In the genomic region with DNA sequence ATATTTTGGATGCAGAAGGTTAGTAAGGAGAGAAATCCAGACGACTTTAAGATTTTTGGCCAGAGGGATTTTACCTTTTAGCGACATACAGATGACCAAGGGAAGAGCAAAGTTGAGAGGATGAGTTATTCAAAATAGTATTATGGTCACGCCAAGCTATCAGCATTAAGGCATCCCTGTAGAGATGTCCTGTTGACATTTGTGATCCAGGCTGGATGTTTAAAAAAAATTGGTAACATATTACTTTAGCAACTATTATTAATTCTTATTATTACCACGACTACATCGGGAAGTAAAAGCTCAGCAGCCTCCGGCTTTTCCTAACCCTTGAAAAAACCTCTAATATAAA, we compare ENCODE assay signal across 8 cellular contexts. TPM values are rescaled to one million over a fixed set of nuclear protein-coding genes. Genes with fewer than 3 reads are reported as not detected.
DNase-seq lines count a peak whose midpoint lies in the region; ATAC-seq and TF ChIP-seq lines count a peak whose summit lies in the region.

No MANE protein-coding gene starts in this region.

- peaks cover 0 to 2% (median 0%) of the 10 kb centered on the region in 8 donors for H3K9me3 Mint-ChIP-seq in CD4-positive, alpha-beta memory T cell
- H3K9me3 Mint-ChIP-seq in dendritic cell treated with granulocyte-macrophage colony-stimulating factor and Interleukin-4, amounts not matched to agents 40 ng/mL and 50 ng/mL, for 4 days, result no peaks in the 10 kb centered on the region
- H3K9me3 Mint-ChIP-seq in osteocyte (ENCODE audit: unreplicated experiment), result no peaks in the 10 kb centered on the region

- POLR2A ChIA-PET in CD4-positive, alpha-beta memory T cell (lab: Charles Lee; ENCODE audit: partially characterized antibody), result interaction anchor here (0.6 to 3.6 kb wide), 11 partner anchors 12 to 930 kb away, joined by 3 to 40 read pairs (median 4); a partner anchor contains a TSS

- H3K27me3 ChIP-seq in CD4-positive, alpha-beta memory T cell (ENCODE audit: insufficient read depth, low read length), result no peaks in the 10 kb centered on the region

- H3K4me1 ChIP-seq in CD4-positive, alpha-beta memory T cell (ENCODE audit: insufficient read depth, low read length), result peaks cover 37% of the 10 kb centered on the region

- peak overlapping the region; percentile 98 for H3K27ac ChIP-seq in CD4-positive, alpha-beta memory T cell (ENCODE audit: low read depth, low read length)

- CTCF ChIA-PET in CD4-positive, alpha-beta memory T cell (lab: Charles Lee; ENCODE audit: partially characterized antibody), result interaction anchor here (0.6 to 2.5 kb wide), 2 partner anchors 631 to 1160 kb away, joined by 4 to 7 read pairs; no protein-coding TSS in a partner anchor

- peaks cover 8 to 21% of the 10 kb centered on the region in 2 donors for H3K36me3 Mint-ChIP-seq in CD4-positive, alpha-beta memory T cell
- peaks cover 18% of the 10 kb centered on the region for H3K36me3 Mint-ChIP-seq in dendritic cell treated with granulocyte-macrophage colony-stimulating factor and Interleukin-4, amounts not matched to agents 40 ng/mL and 50 ng/mL, for 4 days (ENCODE audit: low read depth)
- peaks cover 8% of the 10 kb centered on the region for H3K36me3 Mint-ChIP-seq in osteocyte (ENCODE audit: unreplicated experiment)

- no peaks in the 10 kb centered on the region for H3K36me3 ChIP-seq in CD4-positive, alpha-beta memory T cell (ENCODE audit: insufficient read depth, low read length)

- peak; percentile 10 for ATAC-seq in GM21423 (IDR thresholded peaks at IDR 0.05; ENCODE audit: unreplicated experiment)

- peaks cover 23 to 49% (median 37%) of the 10 kb centered on the region in 4 donors for H3K4me1 Mint-ChIP-seq in CD4-positive, alpha-beta memory T cell
- peaks cover 27% of the 10 kb centered on the region for H3K4me1 Mint-ChIP-seq in dendritic cell treated with granulocyte-macrophage colony-stimulating factor and Interleukin-4, amounts not matched to agents 40 ng/mL and 50 ng/mL, for 4 days (ENCODE audit: low read depth)
- peaks cover 38% of the 10 kb centered on the region for H3K4me1 Mint-ChIP-seq in osteocyte (ENCODE audit: unreplicated experiment)

- no peaks in the 10 kb centered on the region for H3K9me3 ChIP-seq in CD4-positive, alpha-beta memory T cell (ENCODE audit: control insufficient read depth in 1 of 2, low read length in 2 of 2)

- peak overlapping the region; percentile 44 to 86 for H3K4me3 ChIP-seq in CD4-positive, alpha-beta memory T cell (ENCODE audit: low read length in 2 of 2)

- H3K27ac Mint-ChIP-seq in CD4-positive, alpha-beta memory T cell, result peak overlapping the region; percentile 98 to 99 (median 99)
- peak overlapping the region; percentile 96 for H3K27ac Mint-ChIP-seq in dendritic cell treated with granulocyte-macrophage colony-stimulating factor and Interleukin-4, amounts not matched to agents 40 ng/mL and 50 ng/mL, for 4 days
- H3K27ac Mint-ChIP-seq in osteocyte (ENCODE audit: unreplicated experiment), result peak overlapping the region; percentile 94

- no peak for DNase-seq in CD4-positive, alpha-beta memory T cell
- peak; percentile 29 for DNase-seq in HS-27A (ENCODE audit: low read depth)
- DNase-seq in osteocyte (ENCODE audit: extremely low spot score, unreplicated experiment), result no peak
- DNase-seq in DMS 273 (lab: John Stamatoyannopoulos, UW; ENCODE audit: unreplicated experiment), result no peak
- no peak for DNase-seq in activated effector memory CD4-positive, alpha-beta T cell treated with Interleukin-2 at 50 U/mL for 16 hours
- DNase-seq in NCI-H82 (lab: John Stamatoyannopoulos, UW), result no peak

- intact Hi-C loops in CD4-positive, alpha-beta memory T cell (cut with micrococcal nuclease), result loop anchor here (1.0 to 10.0 kb wide), 3 partner anchors 30 to 1165 kb away; a partner anchor contains a TSS
- intact Hi-C loops in dendritic cell treated with granulocyte-macrophage colony-stimulating factor and Interleukin-4, amounts not matched to agents 40 ng/mL and 50 ng/mL, for 4 days (cut with micrococcal nuclease), result loop anchor here (1.0 to 10.0 kb wide), 2 partner anchors 30 to 785 kb away; a partner anchor contains a TSS

- no peaks in the 10 kb centered on the region for H3K27me3 Mint-ChIP-seq in CD4-positive, alpha-beta memory T cell
- H3K27me3 Mint-ChIP-seq in dendritic cell treated with granulocyte-macrophage colony-stimulating factor and Interleukin-4, amounts not matched to agents 40 ng/mL and 50 ng/mL, for 4 days, result no peaks in the 10 kb centered on the region
- no peaks in the 10 kb centered on the region for H3K27me3 Mint-ChIP-seq in osteocyte (ENCODE audit: unreplicated experiment)

- no peak for TF ChIP-seq CTCF in osteocyte (IDR thresholded peaks at IDR 0.05)

- H3K4me3 Mint-ChIP-seq in CD4-positive, alpha-beta memory T cell, result peak overlapping the region; percentile 80 to 99 (median 96)
- peak overlapping the region; percentile 59 for H3K4me3 Mint-ChIP-seq in dendritic cell treated with granulocyte-macrophage colony-stimulating factor and Interleukin-4, amounts not matched to agents 40 ng/mL and 50 ng/mL, for 4 days
- H3K4me3 Mint-ChIP-seq in osteocyte (ENCODE audit: unreplicated experiment), result peak overlapping the region; percentile 71

RNA-seq across cellular contexts. Expression of a gene that starts 0.6 kb away (rescaled TPM):
- 10 to 100 TPM; 67.9 to 72.1 TPM for total RNA-seq in CD4-positive, alpha-beta memory T cell
- polyA plus RNA-seq in CD4-positive, alpha-beta memory T cell, result 100 to 1,000 TPM; 153 to 213 TPM
- 222 and 235 TPM in 2 replicates for total RNA-seq in osteocyte

RNA-seq across cellular contexts. Expression of a gene that starts 29.5 kb away (rescaled TPM):
- total RNA-seq in CD4-positive, alpha-beta memory T cell, result 1,000 to 10,000 TPM; 2,902 to 3,093 TPM
- 1,000 to 10,000 TPM; 4,705 to 4,917 TPM for polyA plus RNA-seq in CD4-positive, alpha-beta memory T cell
- 1,029 and 1,032 TPM in 2 replicates for total RNA-seq in osteocyte
